20 cellular contexts compared by ENCODE assay signal in the genomic region with DNA sequence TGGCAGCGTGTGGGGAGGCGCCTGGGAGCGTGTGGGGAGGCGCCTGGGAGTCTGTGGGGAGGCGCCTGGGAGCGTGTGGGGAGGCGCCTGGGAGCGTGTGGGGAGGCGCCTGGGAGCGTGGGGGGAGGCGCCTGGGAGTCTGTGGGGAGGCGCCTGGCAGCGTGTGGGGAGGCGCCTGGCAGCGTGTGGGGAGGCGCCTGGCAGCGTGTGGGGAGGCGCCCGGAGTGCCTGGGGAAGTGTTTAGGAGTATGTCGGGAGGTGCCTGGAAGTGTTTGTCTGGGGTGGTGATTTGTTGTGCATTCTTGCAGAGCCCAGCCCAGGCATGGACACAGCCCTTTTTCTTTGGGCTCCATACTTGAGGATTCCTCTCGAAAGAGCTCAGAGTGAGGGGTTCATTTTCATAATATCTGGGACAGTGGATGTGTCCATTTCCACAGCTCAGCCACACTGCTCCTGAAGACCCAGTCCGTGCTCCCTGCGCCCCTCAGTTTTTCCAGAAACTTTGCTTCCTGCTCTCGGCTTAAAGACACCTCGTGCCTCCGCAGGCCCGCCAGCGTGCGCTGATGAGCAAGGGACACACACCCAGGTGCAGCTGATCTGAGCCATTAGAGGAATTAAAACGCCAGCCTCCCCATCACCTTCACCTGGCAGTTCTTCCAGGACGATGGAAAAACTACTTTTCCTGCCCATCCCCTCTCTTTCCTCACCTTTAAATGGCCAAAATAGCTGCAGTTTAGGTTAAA.
DNase-seq lines count a peak whose midpoint lies in the region; ATAC-seq, FAIRE-seq and TF ChIP-seq lines count a peak whose summit lies in the region.
"Had no signal": no experiment of that assay in that cellular context is flagged by ENCODE, and none has a peak within 500 bp of the region (broad histone marks: within the 10 kb centered on the region; RNA-seq: fewer than 3 reads in every experiment).

No MANE protein-coding gene starts in this region.

- dilution Hi-C loops in IMR-90 (cut with HindIII; ENCODE audit: low sequenced_read_pairs, unreplicated experiment) = no loop called here

- ATAC-seq in IMR-90 (ENCODE audit: low read depth) = no peak
- ATAC-seq in K562 = no peak
- ATAC-seq in activated naive CD8-positive, alpha-beta T cell treated with anti-CD3 and anti-CD28 coated beads, Interleukin-2, amount 50 U/mL, for 24 hours = no peak
- ATAC-seq: HCT116; stimulated activated memory B cell treated with anti-CD40 and anti-IgM and Interleukin-4, amounts not matched to agents 10 μg/mL and 1 μg/mL and 100 μg/mL, for 72 hours had no signal

- H3K27me3 Mint-ChIP-seq in activated naive CD8-positive, alpha-beta T cell treated with anti-CD3 and anti-CD28 coated beads, Interleukin-2, amount 50 U/mL, for 24 hours = peaks cover 2% of the 10 kb centered on the region
- H3K27me3 Mint-ChIP-seq in nephron progenitor cell (ENCODE audit: low read depth, poor library complexity) = peaks cover 3% of the 10 kb centered on the region
- H3K27me3 Mint-ChIP-seq: activated B cell treated with CpG ODN at 0.5 μM for 24 hours had no signal

- H3K36me3 ChIP-seq in IMR-90 (ENCODE audit: control insufficient read depth, insufficient read depth, low read length) (no peaks in the 10 kb centered on the region), K562 (ENCODE audit: control insufficient read depth, insufficient read depth, low read length) (no peaks in the 10 kb centered on the region), mesenchymal stem cell (ENCODE audit: control insufficient read depth in 1 of 2, insufficient read depth in 2 of 2, low read depth in 1 of 2, low read length in 2 of 2) (no peaks in the 10 kb centered on the region), HAP-1 (replicated peaks) (no peaks in the 10 kb centered on the region)

- H2BK12ac ChIP-seq in mesenchymal stem cell (ENCODE audit: low read length in 2 of 2) = no peak overlapping the region

- H3K4me3 Mint-ChIP-seq in activated naive CD8-positive, alpha-beta T cell treated with anti-CD3 and anti-CD28 coated beads, Interleukin-2, amount 50 U/mL, for 24 hours = no peak overlapping the region
- H3K4me3 Mint-ChIP-seq in nephron progenitor cell = no peak overlapping the region
- H3K4me3 Mint-ChIP-seq: activated B cell treated with CpG ODN at 0.5 μM for 24 hours; activated CD4-positive, alpha-beta memory T cell treated with anti-CD3 and anti-CD28 coated beads for 36 hours; stimulated activated memory B cell treated with anti-CD40 and anti-IgM and Interleukin-4, amounts not matched to agents 10 μg/mL and 1 μg/mL and 100 μg/mL, for 72 hours had no signal

- no peak for TF ChIP-seq EP300 in K562 (IDR thresholded peaks at IDR 0.05; ENCODE audit: low read length)

- in situ Hi-C loops in IMR-90 (cut with MboI; ENCODE audit: low sequenced_read_pairs) = no loop called here
- in situ Hi-C loops in K562 (cut with MboI) = no loop called here
- in situ Hi-C loops in HAP-1 (cut with MboI; ENCODE audit: low sequenced_read_pairs) = no loop called here

- H3K27ac Mint-ChIP-seq in activated naive CD8-positive, alpha-beta T cell treated with anti-CD3 and anti-CD28 coated beads, Interleukin-2, amount 50 U/mL, for 24 hours = no peak overlapping the region
- H3K27ac Mint-ChIP-seq in nephron progenitor cell = no peak overlapping the region
- H3K27ac Mint-ChIP-seq: activated B cell treated with CpG ODN at 0.5 μM for 24 hours; activated CD4-positive, alpha-beta memory T cell treated with anti-CD3 and anti-CD28 coated beads for 36 hours; stimulated activated memory B cell treated with anti-CD40 and anti-IgM and Interleukin-4, amounts not matched to agents 10 μg/mL and 1 μg/mL and 100 μg/mL, for 72 hours had no signal

- H3K4me2 ChIP-seq in IMR-90 (ENCODE audit: low read depth, low read length) (no peak overlapping the region), K562 (ENCODE audit: insufficient read depth, low read length) (no peak overlapping the region), mesenchymal stem cell (ENCODE audit: low read length, poor library complexity, severe bottlenecking) (no peak overlapping the region)

- CTCF ChIA-PET in IMR-90 (lab: Yijun Ruan, JAX) (no interaction called here), K562 (lab: Yijun Ruan, JAX; ENCODE audit: low intra/inter-chr PET ratio) (no interaction called here)

- peaks cover 10% of the 10 kb centered on the region for H3K9me3 Mint-ChIP-seq in activated naive CD8-positive, alpha-beta T cell treated with anti-CD3 and anti-CD28 coated beads, Interleukin-2, amount 50 U/mL, for 24 hours
- peaks cover 50% of the 10 kb centered on the region for H3K9me3 Mint-ChIP-seq in nephron progenitor cell
- H3K9me3 Mint-ChIP-seq: activated B cell treated with CpG ODN at 0.5 μM for 24 hours had no signal

- H3K9me1 ChIP-seq in IMR-90 (ENCODE audit: insufficient read depth, low read length) = peaks cover 3% of the 10 kb centered on the region; the same call in 1 of the 2 replicates
- no peaks in the 10 kb centered on the region for H3K9me1 ChIP-seq in K562 (ENCODE audit: control insufficient read depth, insufficient read depth, low read length)

- H3K27me3 ChIP-seq in IMR-90 (ENCODE audit: control insufficient read depth, insufficient read depth, low read length) (no peaks in the 10 kb centered on the region), K562 (ENCODE audit: control insufficient read depth in 2 of 2, insufficient read depth in 2 of 2, low read length in 2 of 2) (peaks cover 22 to 65% of the 10 kb centered on the region in 2 experiments; a peak in 4 of 5 replicates), mesenchymal stem cell (ENCODE audit: control insufficient read depth in 1 of 2, insufficient read depth in 1 of 2, low read length in 2 of 2) (no peaks in the 10 kb centered on the region), HAP-1 (ENCODE audit: low read depth) (no peaks in the 10 kb centered on the region)
- H3K27me3 ChIP-seq: testis had no signal

- FAIRE-seq in K562 (lab: Jason Lieb, UNC) = no peak
- FAIRE-seq: GM19239 had no signal

- peaks cover 2% of the 10 kb centered on the region; the same call in 1 of the 2 replicates for H3K9me3 ChIP-seq in IMR-90 (ENCODE audit: control insufficient read depth, insufficient read depth, low read length)
- H3K9me3 ChIP-seq in K562 (replicated peaks; ENCODE audit: control insufficient read depth, insufficient read depth, low read depth, low read length) = no peaks in the 10 kb centered on the region
- H3K9me3 ChIP-seq in mesenchymal stem cell (ENCODE audit: control insufficient read depth, low read length) = no peaks in the 10 kb centered on the region
- H3K9me3 ChIP-seq in HAP-1 = no peaks in the 10 kb centered on the region; the same call in 1 of the 2 replicates
- H3K9me3 ChIP-seq: testis had no signal

- H2BK15ac ChIP-seq in IMR-90 (ENCODE audit: low read depth, low read length) = no peak overlapping the region
- no peak overlapping the region for H2BK15ac ChIP-seq in mesenchymal stem cell (ENCODE audit: low read depth, poor library complexity, severe bottlenecking)

- TF ChIP-seq POLR2A in IMR-90 (IDR thresholded peaks at IDR 0.05; ENCODE audit: low read depth, low read length) = no peak
- TF ChIP-seq POLR2A in K562 (conservative IDR thresholded peaks at IDR 0.05) = no peak

- H2BK120ac ChIP-seq in IMR-90 (ENCODE audit: low read depth, low read length) = no peak overlapping the region
- H2BK120ac ChIP-seq in mesenchymal stem cell (ENCODE audit: low read depth, low read length) = no peak overlapping the region

- 0 out of 2 replicates have a peak overlapping the region, but pooled peaks have one; percentile 9 for H2AK5ac ChIP-seq in IMR-90 (ENCODE audit: low read depth, low read length)
- H2AK5ac ChIP-seq in mesenchymal stem cell (ENCODE audit: low read length, severe bottlenecking) = peak overlapping the region; percentile 43

- H4K91ac ChIP-seq in IMR-90 (ENCODE audit: insufficient read depth, low read depth, low read length) (no peak overlapping the region), mesenchymal stem cell (ENCODE audit: low read length) (no peak overlapping the region)

- H4K20me1 ChIP-seq in IMR-90 (ENCODE audit: insufficient read depth, low read length) (no peaks in the 10 kb centered on the region), K562 (replicated peaks; ENCODE audit: control insufficient read depth, insufficient read depth, low read length) (no peaks in the 10 kb centered on the region)

- TF ChIP-seq RAD21 in IMR-90 (IDR thresholded peaks at IDR 0.05; ENCODE audit: low read length) (no peak), K562 (CRISPR knock-in tag; conservative IDR thresholded peaks at IDR 0.05 in 1 of 2, IDR thresholded peaks at IDR 0.05 in 1 of 2) (no peak)

- no peaks in the 10 kb centered on the region for H3K79me2 ChIP-seq in K562 (ENCODE audit: control insufficient read depth, insufficient read depth, low read length)

- 85% methylated on average over 4 of the region's 31 CpGs; no CpG with 5 or more reads in 1 of the 2 experiments for WGBS in IMR-90 (ENCODE audit: extremely low coverage in 2 of 2, insufficient read length in 1 of 2), 2 experiments
- 27% methylated on average over 31 of the region's 31 CpGs for WGBS in K562 (ENCODE audit: insufficient coverage, low coverage, missing lambda C conversion rate)
- WGBS in mesenchymal stem cell = 87% methylated on average over 24 of the region's 31 CpGs

- H4K5ac ChIP-seq in IMR-90 (ENCODE audit: low read depth, low read length) = no peak overlapping the region

- no TSS peak for BruUV-seq in IMR-90 (replicated peaks; lab: Mats Ljungman, UMichigan)
- no TSS peak for BruUV-seq in K562 (replicated peaks; lab: Mats Ljungman, UMichigan)

- H3K36me3 Mint-ChIP-seq in activated naive CD8-positive, alpha-beta T cell treated with anti-CD3 and anti-CD28 coated beads, Interleukin-2, amount 50 U/mL, for 24 hours (ENCODE audit: low read depth) = peaks cover 3% of the 10 kb centered on the region
- H3K36me3 Mint-ChIP-seq in nephron progenitor cell (ENCODE audit: low read depth) = peaks cover 34% of the 10 kb centered on the region
- H3K36me3 Mint-ChIP-seq: activated CD4-positive, alpha-beta memory T cell treated with anti-CD3 and anti-CD28 coated beads for 36 hours had no signal

- no peak overlapping the region for H3K27ac ChIP-seq in IMR-90 (ENCODE audit: insufficient read depth, low read length)
- H3K27ac ChIP-seq in K562 (ENCODE audit: extremely low read depth, low read depth, low read length) = no peak overlapping the region
- H3K27ac ChIP-seq in mesenchymal stem cell (ENCODE audit: low read length, poor library complexity, severe bottlenecking) = no peak overlapping the region

- no peak overlapping the region for H2AFZ ChIP-seq in IMR-90 (replicated peaks; ENCODE audit: low read length, poor library complexity)
- H2AFZ ChIP-seq in K562 (ENCODE audit: low read depth, low read length) = no peak overlapping the region
- no peak overlapping the region for H2AFZ ChIP-seq in mesenchymal stem cell (ENCODE audit: low read depth, low read length)

- intact Hi-C loops in IMR-90 (cut with micrococcal nuclease) (no loop called here), K562 (cut with micrococcal nuclease) (no loop called here)

- no peak for TF ChIP-seq CTCF in AG10803 (conservative IDR thresholded peaks at IDR 0.05; ENCODE audit: low read length)
- no peak for TF ChIP-seq CTCF in IMR-90 (conservative IDR thresholded peaks at IDR 0.05; ENCODE audit: low read depth, low read length)
- TF ChIP-seq CTCF in K562 (IDR thresholded peaks at IDR 0.05 in 2 of 3, conservative IDR thresholded peaks at IDR 0.05 in 1 of 3; ENCODE audit: insufficient read depth in 2 of 3, low read depth in 1 of 3, low read length in 3 of 3) = no peak
- no peak for TF ChIP-seq CTCF in nephron progenitor cell (IDR thresholded peaks at IDR 0.05)

- H3K23ac ChIP-seq in IMR-90 (ENCODE audit: low read depth, low read length) (no peak overlapping the region), mesenchymal stem cell (ENCODE audit: low read length in 2 of 2) (no peak overlapping the region)

- H4K8ac ChIP-seq in IMR-90 (ENCODE audit: low read depth in 2 of 2, low read length in 2 of 2) (no peak overlapping the region), mesenchymal stem cell (ENCODE audit: low read length) (no peak overlapping the region)

- H3K18ac ChIP-seq in IMR-90 (ENCODE audit: low read depth, low read length) = no peak overlapping the region
- no peak overlapping the region for H3K18ac ChIP-seq in mesenchymal stem cell (ENCODE audit: low read depth in 1 of 2, low read length in 2 of 2)

- peak; percentile 43 for DNase-seq in AG10803 (ENCODE audit: low read depth)
- DNase-seq in IMR-90 = no peak
- no peak for DNase-seq in K562 (ENCODE audit: extremely low read depth in 1 of 4, low spot score in 3 of 4)
- DNase-seq in mesenchymal stem cell = no peak
- DNase-seq in activated naive CD8-positive, alpha-beta T cell treated with anti-CD3 and anti-CD28 coated beads, Interleukin-2, amount 50 U/mL, for 24 hours = no peak
- no peak for DNase-seq in nephron progenitor cell
- no peak for DNase-seq in HAP-1 (ENCODE audit: low spot score in 2 of 2)
- no peak for DNase-seq in anterior cingulate cortex (lab: John Stamatoyannopoulos, UW)
- DNase-seq: activated B cell treated with CpG ODN at 0.5 μM for 24 hours; activated CD4-positive, alpha-beta memory T cell treated with anti-CD3 and anti-CD28 coated beads for 36 hours; EL; head of caudate nucleus; NCI-H1092; NCI-H748 treated with DMSO at 0.1 percent for 48 hours; occipital lobe; SHP77 treated with DMSO at 0.1 percent for 48 hours had no signal

- H2BK5ac ChIP-seq in IMR-90 (ENCODE audit: low read depth, low read length, poor library complexity, severe bottlenecking) = no peak overlapping the region
- H2BK5ac ChIP-seq in mesenchymal stem cell (ENCODE audit: low read depth, low read length, poor library complexity, severe bottlenecking) = no peak overlapping the region

- no peak overlapping the region for H2BK20ac ChIP-seq in IMR-90 (ENCODE audit: low read depth, low read length)

- H3K9ac ChIP-seq in IMR-90 (ENCODE audit: low read depth, low read length) (no peak overlapping the region), K562 (ENCODE audit: insufficient read depth in 1 of 2, low read depth in 2 of 2, low read length in 2 of 2) (no peak overlapping the region), mesenchymal stem cell (ENCODE audit: low read length) (no peak overlapping the region)

- H3K4me3 ChIP-seq in AG10803 (ENCODE audit: low read length) (no peak overlapping the region), IMR-90 (ENCODE audit: insufficient read depth, low read depth, low read length) (no peak overlapping the region), K562 (no peak overlapping the region), mesenchymal stem cell (ENCODE audit: insufficient read depth in 1 of 2, low read depth in 1 of 2, low read length in 2 of 2) (no peak overlapping the region), HAP-1 (no peak overlapping the region)

- no peak overlapping the region for H3K56ac ChIP-seq in IMR-90 (ENCODE audit: extremely low read depth, insufficient read depth, low read length)

- H2AK9ac ChIP-seq in IMR-90 (replicated peaks; ENCODE audit: low read depth, low read length, poor library complexity) = no peak overlapping the region

- peaks cover 2% of the 10 kb centered on the region for H3K4me1 Mint-ChIP-seq in activated naive CD8-positive, alpha-beta T cell treated with anti-CD3 and anti-CD28 coated beads, Interleukin-2, amount 50 U/mL, for 24 hours
- H3K4me1 Mint-ChIP-seq in nephron progenitor cell = peaks cover 32% of the 10 kb centered on the region
- H3K4me1 Mint-ChIP-seq: activated B cell treated with CpG ODN at 0.5 μM for 24 hours; stimulated activated memory B cell treated with anti-CD40 and anti-IgM and Interleukin-4, amounts not matched to agents 10 μg/mL and 1 μg/mL and 100 μg/mL, for 72 hours had no signal

- H3K79me1 ChIP-seq in IMR-90 (ENCODE audit: low read depth in 1 of 2, low read length in 2 of 2) (no peaks in the 10 kb centered on the region), mesenchymal stem cell (replicated peaks; ENCODE audit: low read length, poor library complexity, severe bottlenecking) (no peaks in the 10 kb centered on the region)

- peaks cover 15% of the 10 kb centered on the region for H3K4me1 ChIP-seq in IMR-90 (ENCODE audit: control insufficient read depth, insufficient read depth, low read length)
- peaks cover 0 to 7% of the 10 kb centered on the region in 2 experiments; a peak in 3 of 5 replicates for H3K4me1 ChIP-seq in K562 (replicated peaks in 1 of 2; ENCODE audit: control insufficient read depth in 2 of 2, insufficient read depth in 2 of 2, low read length in 2 of 2)
- peaks cover 22% of the 10 kb centered on the region for H3K4me1 ChIP-seq in mesenchymal stem cell (ENCODE audit: control insufficient read depth, insufficient read depth, low read depth, low read length)
- no peaks in the 10 kb centered on the region for H3K4me1 ChIP-seq in HAP-1

- POLR2A ChIA-PET in IMR-90 (lab: Charles Lee; ENCODE audit: unreplicated experiment) = no interaction called here
- POLR2A ChIA-PET in K562 (lab: Yijun Ruan, JAX) = no interaction called here

- no peak overlapping the region for H3K14ac ChIP-seq in IMR-90 (replicated peaks; ENCODE audit: low read depth, low read length)
- no peak overlapping the region for H3K14ac ChIP-seq in mesenchymal stem cell (ENCODE audit: low read length in 2 of 2)

- no peak overlapping the region; the same call in 1 of the 2 replicates for H3K4ac ChIP-seq in IMR-90 (ENCODE audit: low read depth, low read length)
- H3K4ac ChIP-seq in mesenchymal stem cell (ENCODE audit: low read depth in 1 of 2, low read length in 2 of 2) = no peak overlapping the region
